8 cellular contexts compared by ENCODE assay signal in genomic region chr1:1692714-1693647, GRCh38. TPM values are rescaled to one million over a fixed set of nuclear protein-coding genes. Genes with fewer than 3 reads are reported as not detected.
A peak's percentile ranks its signal among the peaks of the same experiment; 100 is the strongest.
DNase-seq lines count a peak whose midpoint lies in the region; ATAC-seq and TF ChIP-seq lines count a peak whose summit lies in the region.
"Not testable (repeated sequence)": the region's sequence is repeated elsewhere in the genome, so short reads cannot be mapped to it uniquely, and the experiment has no call there.

SLC35E2B (minus strand) TSS chr1:1692795; CDS start chr1:1676699, 16,096 bp downstream.

- not testable (repeated sequence) for H4K20me1 ChIP-seq in BLaER1 treated with 17β-estradiol and CSF1 and Interleukin-3, amounts not matched to agents 10 nM and 100 nM

- ATAC-seq in GM19395 (IDR thresholded peaks at IDR 0.05; ENCODE audit: unreplicated experiment) (peak; percentile 76), HG03520 (IDR thresholded peaks at IDR 0.05; ENCODE audit: unreplicated experiment) (peak; percentile 68)

- not testable (repeated sequence) for TF ChIP-seq RAD21 in liver (IDR thresholded peaks at IDR 0.05)

- peaks cover 0 to 15% (median 6%) of the 10 kb centered on the region in 11 experiments; a peak in 8 of 22 replicates for H3K36me3 ChIP-seq in BLaER1 treated with 17β-estradiol and CSF1 and Interleukin-3, amounts not matched to agents 10 nM and 100 nM
- not testable (repeated sequence) for H3K36me3 ChIP-seq in liver (ENCODE audit: control insufficient read depth in 4 of 4, insufficient read depth in 3 of 4, low read depth in 1 of 4, low read length in 3 of 4)

- H3K9ac ChIP-seq in BLaER1 treated with 17β-estradiol and CSF1 and Interleukin-3, amounts not matched to agents 10 nM and 100 nM = peak within 1 kb of the TSS; percentile 81 to 95 (median 88)
- not testable (repeated sequence) for H3K9ac ChIP-seq in liver (ENCODE audit: low read depth in 1 of 2, low read length in 2 of 2)

- not testable (repeated sequence) for TF ChIP-seq CTCF in liver (IDR thresholded peaks at IDR 0.05; ENCODE audit: low read depth, low read length, missing input control)

- H3K4me3 ChIP-seq in BLaER1 treated with 17β-estradiol and CSF1 and Interleukin-3, amounts not matched to agents 10 nM and 100 nM = peak within 1 kb of the TSS; percentile 57 to 73 (median 66)
- H3K4me3 ChIP-seq in liver (ENCODE audit: low read depth in 1 of 3, low read length in 3 of 3) = peak within 1 kb of the TSS in 2 of 3 donors; percentile 56 to 63

- under 1% methylated on average over 45 of the region's 98 CpGs for WGBS in liver

- peak within 1 kb of the TSS in 10 of 11 experiments; percentile 46 to 94 (median 80); a peak in 16 of 22 replicates for H3K4me2 ChIP-seq in BLaER1 treated with 17β-estradiol and CSF1 and Interleukin-3, amounts not matched to agents 10 nM and 100 nM

- not testable (repeated sequence) for H3K27me3 ChIP-seq in BLaER1 treated with 17β-estradiol and CSF1 and Interleukin-3, amounts not matched to agents 10 nM and 100 nM; liver (ENCODE audit: control insufficient read depth in 4 of 4, insufficient read depth in 4 of 4, low read length in 3 of 4)

- H3K4me1 ChIP-seq in BLaER1 treated with 17β-estradiol and CSF1 and Interleukin-3, amounts not matched to agents 10 nM and 100 nM = peaks cover 11 to 25% (median 17%) of the 10 kb centered on the region in 10 experiments
- not testable (repeated sequence) for H3K4me1 ChIP-seq in liver (ENCODE audit: control insufficient read depth in 4 of 4, insufficient read depth in 4 of 4, low read length in 3 of 4)

- DNase-seq in NCI-H748 (lab: John Stamatoyannopoulos, UW; ENCODE audit: unreplicated experiment) (peak; percentile 89), dedifferentiated amniotic fluid mesenchymal stem cell (ENCODE audit: extremely low spot score) (peak; percentile 87)
- DNase-seq in activated CD4-positive, alpha-beta T cell treated with anti-CD3 and anti-CD28 coated beads, Interleukin-2, amount 50 U/mL, for 1 hour = peak; percentile 81
- peak; percentile 52 to 96 for DNase-seq in stimulated activated CD4-positive, alpha-beta T cell treated with anti-CD3 and anti-CD28 coated beads, Interleukin-2, amount 100 ng/mL, for 48 hours

- H3K27ac ChIP-seq in BLaER1 treated with 17β-estradiol and CSF1 and Interleukin-3, amounts not matched to agents 10 nM and 100 nM = peak within 1 kb of the TSS; percentile 91 to 96 (median 94)
- peak within 1 kb of the TSS; percentile 84 for H3K27ac ChIP-seq in liver (ENCODE audit: low read depth in 1 of 2, low read length in 2 of 2)

- H3K9me3 ChIP-seq in BLaER1 treated with 17β-estradiol and CSF1 and Interleukin-3, amounts not matched to agents 10 nM and 100 nM (replicated peaks in 1 of 11); liver (ENCODE audit: control insufficient read depth in 4 of 4, low read length in 3 of 4): not testable (repeated sequence)

TF ChIP-seq in liver, 16 proteins besides CTCF, POLR2A, EP300 and RAD21:
- TF ChIP-seq MAX (IDR thresholded peaks at IDR 0.05) (peak; percentile 26), GABPA (IDR thresholded peaks at IDR 0.05 in 1 of 2, conservative IDR thresholded peaks at IDR 0.05 in 1 of 2) (peak in 1 of 2 donors; percentile 17), EGR1 (IDR thresholded peaks at IDR 0.05; ENCODE audit: low read depth in 2 of 2) (peak; percentile 28 to 55), SP1 (IDR thresholded peaks at IDR 0.05) (peak; percentile 29)

RNA-seq across cellular contexts. Expression of gene SLC35E2B, which starts in this region (rescaled TPM):
- total RNA-seq in liver = 10 to 100 TPM; 13.4 to 19.3 TPM
- 10 to 100 TPM; 11.1 to 11.7 TPM for polyA plus RNA-seq in liver

Comparison
In these comparisons a context has a peak if more than half of its experiments do, and no peak if none do; other contexts are left out.
1. Peak in every context shown above with its lines: DNase-seq, ATAC-seq, H3K4me3 ChIP-seq and H3K27ac ChIP-seq.